8 cellular contexts compared by ENCODE assay signal in genomic region chr2:105369777-105370690, GRCh38. TPM values are rescaled to one million over a fixed set of nuclear protein-coding genes. Genes with fewer than 3 reads are reported as not detected.
DNase-seq lines count a peak whose midpoint lies in the region; ATAC-seq and TF ChIP-seq lines count a peak whose summit lies in the region.

No MANE protein-coding gene starts in this region.

- peaks cover 0 to 2% (median 2%) of the 10 kb centered on the region in 3 donors for H3K36me3 Mint-ChIP-seq in naive thymus-derived CD8-positive, alpha-beta T cell
- no peaks in the 10 kb centered on the region for H3K36me3 Mint-ChIP-seq in stimulated activated effector memory CD8-positive, alpha-beta T cell treated with anti-CD3 and anti-CD28 coated beads, Interleukin-12 subunit alpha, Interleukin-12 subunit beta, amount 100 ng/mL, for 72 hours

- H3K27me3 ChIP-seq in NT2/D1 (ENCODE audit: insufficient read depth, insufficient read length) = no peaks in the 10 kb centered on the region

- H3K4me1 Mint-ChIP-seq in naive thymus-derived CD8-positive, alpha-beta T cell = peaks cover 8 to 14% (median 10%) of the 10 kb centered on the region in 4 donors
- peaks cover 34% of the 10 kb centered on the region for H3K4me1 Mint-ChIP-seq in stimulated activated effector memory CD8-positive, alpha-beta T cell treated with anti-CD3 and anti-CD28 coated beads, Interleukin-12 subunit alpha, Interleukin-12 subunit beta, amount 100 ng/mL, for 72 hours

- ATAC-seq in GM19455 (IDR thresholded peaks at IDR 0.05; ENCODE audit: unreplicated experiment) (peak; percentile 87), HG03520 (IDR thresholded peaks at IDR 0.05; ENCODE audit: unreplicated experiment) (peak; percentile 88)
- ATAC-seq in naive thymus-derived CD8-positive, alpha-beta T cell = peak; percentile 100
- ATAC-seq in stimulated activated effector memory CD8-positive, alpha-beta T cell treated with anti-CD3 and anti-CD28 coated beads, Interleukin-12 subunit alpha, Interleukin-12 subunit beta, amount 100 ng/mL, for 72 hours = peak; percentile 93

- peaks cover 92% of the 10 kb centered on the region for H3K36me3 ChIP-seq in NT2/D1 (ENCODE audit: insufficient read depth, insufficient read length, low read length)

- H3K9me3 ChIP-seq in NT2/D1 (ENCODE audit: insufficient read depth, low read length) = no peaks in the 10 kb centered on the region

- peaks cover 0 to 3% (median 1%) of the 10 kb centered on the region in 5 donors for H3K27me3 Mint-ChIP-seq in naive thymus-derived CD8-positive, alpha-beta T cell

- H3K4me1 ChIP-seq in NT2/D1 (ENCODE audit: insufficient read depth, insufficient read length) = no peaks in the 10 kb centered on the region

- DNase-seq in COLO668 (lab: John Stamatoyannopoulos, UW; ENCODE audit: unreplicated experiment) (peak; percentile 50), NT2/D1 (ENCODE audit: low read depth, low spot score) (peak; percentile 78), activated T-cell treated with anti-CD3 and anti-CD28 coated beads for 4 hours (peak; percentile 80), erythroblast (lab: John Stamatoyannopoulos, UW) (peak; percentile 87 to 90)
- DNase-seq in naive thymus-derived CD8-positive, alpha-beta T cell = peak; percentile 71 to 92 (median 82)
- DNase-seq in stimulated activated effector memory CD8-positive, alpha-beta T cell treated with anti-CD3 and anti-CD28 coated beads, Interleukin-12 subunit alpha, Interleukin-12 subunit beta, amount 100 ng/mL, for 72 hours (ENCODE audit: low spot score in 2 of 2) = peak; percentile 70 to 91

- peak overlapping the region in 4 of 10 donors; percentile 30 to 54 (median 40) for H3K27ac Mint-ChIP-seq in naive thymus-derived CD8-positive, alpha-beta T cell
- H3K27ac Mint-ChIP-seq in stimulated activated effector memory CD8-positive, alpha-beta T cell treated with anti-CD3 and anti-CD28 coated beads, Interleukin-12 subunit alpha, Interleukin-12 subunit beta, amount 100 ng/mL, for 72 hours = peak overlapping the region; percentile 77

- peak overlapping the region in 4 of 10 donors; percentile 1 to 51 (median 24) for H3K4me3 Mint-ChIP-seq in naive thymus-derived CD8-positive, alpha-beta T cell
- peak overlapping the region; percentile 60 for H3K4me3 Mint-ChIP-seq in stimulated activated effector memory CD8-positive, alpha-beta T cell treated with anti-CD3 and anti-CD28 coated beads, Interleukin-12 subunit alpha, Interleukin-12 subunit beta, amount 100 ng/mL, for 72 hours

- no peaks in the 10 kb centered on the region for H3K9me3 Mint-ChIP-seq in naive thymus-derived CD8-positive, alpha-beta T cell
- H3K9me3 Mint-ChIP-seq in stimulated activated effector memory CD8-positive, alpha-beta T cell treated with anti-CD3 and anti-CD28 coated beads, Interleukin-12 subunit alpha, Interleukin-12 subunit beta, amount 100 ng/mL, for 72 hours = no peaks in the 10 kb centered on the region

- no peak overlapping the region for H3K9ac ChIP-seq in NT2/D1 (ENCODE audit: insufficient read length, low read depth)

- no peak for TF ChIP-seq POLR2A in erythroblast (IDR thresholded peaks at IDR 0.05; ENCODE audit: low read length)

- H3K4me3 ChIP-seq in NT2/D1 (ENCODE audit: insufficient read length, low read depth) = no peak overlapping the region

- POLR2A ChIA-PET in naive thymus-derived CD8-positive, alpha-beta T cell (lab: Charles Lee) = no interaction called here

RNA-seq across cellular contexts. Expression of gene FHL2, which starts 28.8 kb away (rescaled TPM):
- not detected for total RNA-seq in naive thymus-derived CD8-positive, alpha-beta T cell
- polyA plus RNA-seq in naive thymus-derived CD8-positive, alpha-beta T cell = 1 to 10 TPM; 2.0 to 2.8 (median 2.6) TPM

RNA-seq across cellular contexts. Expression of gene C2orf49, which starts 32.7 kb away (rescaled TPM):
- total RNA-seq in naive thymus-derived CD8-positive, alpha-beta T cell = 10 to 100 TPM; 21.9 to 27.3 TPM
- polyA plus RNA-seq in naive thymus-derived CD8-positive, alpha-beta T cell = 10 to 100 TPM in 1 of 3 donors, 1 to 10 TPM in 2; 8.6 to 10.1 (median 9.9) TPM

RNA-seq across cellular contexts. Expression of gene TGFBRAP1, which starts 40.5 kb away (rescaled TPM):
- total RNA-seq in naive thymus-derived CD8-positive, alpha-beta T cell = 10 to 100 TPM; 22.8 to 23.1 TPM
- 10 to 100 TPM; 19.4 to 26.9 (median 19.7) TPM for polyA plus RNA-seq in naive thymus-derived CD8-positive, alpha-beta T cell
